In genomic region chr5:44958943-44959342, GRCh38 we compare ENCODE assay signal across 8 cellular contexts.
"Had no signal": no experiment of that assay in that cellular context is flagged by ENCODE, and none has a peak within 500 bp of the region (broad histone marks: within the 10 kb centered on the region; RNA-seq: fewer than 3 reads in every experiment).

No MANE protein-coding gene starts in this region.

- H3K4me3 ChIP-seq: GM23338 had no signal

- H3K27ac Mint-ChIP-seq: GM23338, H9 had no signal

- H3K9ac ChIP-seq: KMS-11 had no signal

- ATAC-seq: GM23338 had no signal

- H3K27ac ChIP-seq: KMS-11 had no signal

- H3K4me2 ChIP-seq: GM23338, KMS-11 had no signal

- H3K4me1 Mint-ChIP-seq: GM23338, H9 had no signal

- DNase-seq: H9, HCEC 1CT, KBM-7 had no signal

- H3K4me3 Mint-ChIP-seq: GM23338, H9 had no signal

- FAIRE-seq: H1, H54, HTR-8/SVneo had no signal
